ENCODE assay signal across 17 cellular contexts in the genomic region with DNA sequence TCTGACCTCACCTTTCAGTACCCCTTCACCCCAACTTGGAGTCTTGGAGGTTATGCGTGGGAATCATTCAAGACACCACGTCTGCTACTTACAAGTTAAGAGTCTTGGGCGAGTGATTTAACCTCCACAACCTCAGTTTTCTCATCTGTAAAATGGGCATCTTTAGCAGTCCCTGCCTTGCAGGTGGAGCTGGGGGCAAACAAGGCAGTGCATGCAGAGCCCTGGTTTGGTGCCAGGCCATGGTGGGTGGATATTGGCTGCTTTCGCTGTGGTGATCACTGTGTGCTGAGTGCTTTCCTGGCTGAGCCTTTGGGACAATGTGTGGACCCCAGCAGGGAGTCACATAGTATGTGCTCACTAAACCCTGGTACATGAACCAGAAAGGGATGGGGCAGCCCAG. TPM values are rescaled to one million over a fixed set of nuclear protein-coding genes. Genes with fewer than 3 reads are reported as not detected.
DNase-seq lines count a peak whose midpoint lies in the region; ATAC-seq and TF ChIP-seq lines count a peak whose summit lies in the region.
"Had no signal": no experiment of that assay in that cellular context is flagged by ENCODE, and none has a peak within 500 bp of the region (broad histone marks: within the 10 kb centered on the region; RNA-seq: fewer than 3 reads in every experiment).

No MANE protein-coding gene starts in this region.

- H3K9ac ChIP-seq in H9 (ENCODE audit: extremely low read depth, insufficient read length, low read length), result no peak overlapping the region
- H3K9ac ChIP-seq in OCI-LY1 (ENCODE audit: low read length), result peak overlapping the region; percentile 44; the same call in 1 of the 2 replicates
- H3K9ac ChIP-seq in endodermal cell (ENCODE audit: extremely low read depth, low read length, poor library complexity, severe bottlenecking), result no peak overlapping the region
- H3K9ac ChIP-seq: parathyroid adenoma had no signal

- H3K9me3 ChIP-seq in H9 (ENCODE audit: control insufficient read depth, low read depth, low read length), result no peaks in the 10 kb centered on the region
- H3K9me3 ChIP-seq in OCI-LY1 (ENCODE audit: low read length), result no peaks in the 10 kb centered on the region
- no peaks in the 10 kb centered on the region for H3K9me3 ChIP-seq in endodermal cell (ENCODE audit: control insufficient read depth, low read length)
- H3K9me3 ChIP-seq: esophagus muscularis mucosa, lower lobe of right lung, suprapubic skin had no signal

- no peak overlapping the region for H2AK5ac ChIP-seq in H9 (ENCODE audit: insufficient read length, low read length)

- no peaks in the 10 kb centered on the region; a peak in 1 of 7 replicates for H3K36me3 Mint-ChIP-seq in H9 (ENCODE audit: insufficient read depth in 1 of 3, low read depth in 3 of 3)
- H3K36me3 Mint-ChIP-seq in endodermal cell (ENCODE audit: low read depth), result no peaks in the 10 kb centered on the region
- H3K36me3 Mint-ChIP-seq in progenitor cell of endocrine pancreas (ENCODE audit: insufficient read depth), result no peaks in the 10 kb centered on the region
- H3K36me3 Mint-ChIP-seq in activated naive CD8-positive, alpha-beta T cell treated with anti-CD3 and anti-CD28 coated beads for 36 hours, result no peaks in the 10 kb centered on the region
- H3K36me3 Mint-ChIP-seq: brain had no signal

- no peak overlapping the region for H3K56ac ChIP-seq in H9 (ENCODE audit: insufficient read length, low read depth, low read length)

- peak overlapping the region; percentile 37 for H3K4me2 ChIP-seq in H9 (ENCODE audit: insufficient read depth, insufficient read length, low read length)
- no peak overlapping the region; the same call in 1 of the 2 replicates for H3K4me2 ChIP-seq in OCI-LY1 (ENCODE audit: low read length)

- H3K23me2 ChIP-seq in H9 (ENCODE audit: insufficient read length, low read depth, low read length, poor library complexity, severe bottlenecking), result peaks cover 4% of the 10 kb centered on the region

- H2BK5ac ChIP-seq in H9 (ENCODE audit: insufficient read length, low read length), result no peak overlapping the region

- H3K4me3 ChIP-seq in OCI-LY1 (ENCODE audit: low read depth, low read length, poor library complexity, severe bottlenecking) (no peak overlapping the region), endodermal cell (ENCODE audit: low read length) (peak overlapping the region; percentile 71)
- H3K4me3 ChIP-seq: esophagus muscularis mucosa, lower lobe of right lung, suprapubic skin had no signal

- H3K4me1 Mint-ChIP-seq in H9 (peaks cover 38 to 48% of the 10 kb centered on the region in 2 experiments), endodermal cell (peaks cover 7% of the 10 kb centered on the region), progenitor cell of endocrine pancreas (ENCODE audit: low read depth) (peaks cover 6% of the 10 kb centered on the region)
- H3K4me1 Mint-ChIP-seq in activated naive CD8-positive, alpha-beta T cell treated with anti-CD3 and anti-CD28 coated beads for 36 hours, result peaks cover 11% of the 10 kb centered on the region

- H2BK15ac ChIP-seq in H9 (ENCODE audit: low read depth, low read length), result no peak overlapping the region

- H2AFZ ChIP-seq in H9 (ENCODE audit: low read length) (no peak overlapping the region), OCI-LY1 (ENCODE audit: low read length) (no peak overlapping the region)

- no peak overlapping the region for H4K5ac ChIP-seq in H9 (ENCODE audit: insufficient read length, low read depth, low read length)

- no CpG with 5 or more reads among the region's 4 CpGs for WGBS in H9 (ENCODE audit: extremely low coverage, insufficient read length, low lambda C conversion rate)
- 95 to 97% methylated on average over 3 to 4 of the region's 4 CpGs for WGBS in endodermal cell (ENCODE audit: insufficient coverage in 1 of 2, insufficient read length in 1 of 2), 2 experiments

- H3K36me3 ChIP-seq in OCI-LY1 (ENCODE audit: insufficient read depth, low read length) (no peaks in the 10 kb centered on the region), endodermal cell (ENCODE audit: control insufficient read depth, insufficient read depth, low read length) (no peaks in the 10 kb centered on the region)
- H3K36me3 ChIP-seq: esophagus muscularis mucosa, lower lobe of right lung, suprapubic skin had no signal

- H3K79me2 ChIP-seq in H9 (ENCODE audit: insufficient read depth, low read length) (no peaks in the 10 kb centered on the region), OCI-LY1 (ENCODE audit: insufficient read depth, low read length) (no peaks in the 10 kb centered on the region)
- H3K79me2 ChIP-seq: parathyroid adenoma had no signal

- DNase-seq in H9, result no peak
- DNase-seq in endodermal cell, result no peak
- DNase-seq in progenitor cell of endocrine pancreas (ENCODE audit: low spot score, unreplicated experiment), result no peak
- no peak for DNase-seq in UCSD-AML1 (lab: John Stamatoyannopoulos, UW; ENCODE audit: unreplicated experiment)
- DNase-seq in activated naive CD8-positive, alpha-beta T cell treated with anti-CD3 and anti-CD28 coated beads for 36 hours, result no peak
- DNase-seq: NCI-H446 treated with DMSO at 0.1 percent for 48 hours had no signal

- no peaks in the 10 kb centered on the region for H3F3A ChIP-seq in OCI-LY1 (ENCODE audit: insufficient read depth, low read length)

- H3K4me1 ChIP-seq in H9 (ENCODE audit: insufficient read depth, low read length) (peaks cover 3% of the 10 kb centered on the region; the same call in 1 of the 2 replicates), OCI-LY1 (ENCODE audit: insufficient read depth, low read length, severe bottlenecking) (peaks cover 48% of the 10 kb centered on the region), endodermal cell (ENCODE audit: control insufficient read depth, insufficient read depth, low read length) (peaks cover 5% of the 10 kb centered on the region)
- H3K4me1 ChIP-seq: lower lobe of right lung, parathyroid adenoma had no signal

- no peak overlapping the region for H3K14ac ChIP-seq in H9 (ENCODE audit: insufficient read depth, low read length)

- H3T11ph ChIP-seq in H9 (ENCODE audit: low read length), result no peak overlapping the region

- H2BK12ac ChIP-seq in H9 (ENCODE audit: insufficient read length, low read depth, low read length), result no peak overlapping the region

- no peak overlapping the region for H3K23ac ChIP-seq in H9 (ENCODE audit: insufficient read length, low read depth, low read length)

- H3K9me2 ChIP-seq in OCI-LY1 (ENCODE audit: low read depth, low read length), result no peaks in the 10 kb centered on the region

- no peak overlapping the region for H3K27ac ChIP-seq in H9 (ENCODE audit: insufficient read length, low read depth, low read length)
- H3K27ac ChIP-seq in OCI-LY1 (ENCODE audit: low read depth, low read length, poor library complexity, severe bottlenecking), result no peak overlapping the region
- H3K27ac ChIP-seq in endodermal cell (ENCODE audit: low read depth, low read length), result no peak overlapping the region
- H3K27ac ChIP-seq: esophagus muscularis mucosa, lower lobe of right lung, parathyroid adenoma, suprapubic skin, VCaP had no signal

- H3K27ac Mint-ChIP-seq in H9 (peak overlapping the region in 2 of 3 experiments; percentile 70 to 94; a peak in 3 of 7 replicates), endodermal cell (peak overlapping the region; percentile 82), progenitor cell of endocrine pancreas (peak overlapping the region; percentile 88)
- H3K27ac Mint-ChIP-seq in activated naive CD8-positive, alpha-beta T cell treated with anti-CD3 and anti-CD28 coated beads for 36 hours, result no peak overlapping the region
- H3K27ac Mint-ChIP-seq: activated CD4-positive, alpha-beta memory T cell treated with anti-CD3 and anti-CD28 coated beads, Interleukin-2, amount 10 ng/mL, durations not matched to agents 7 days and 5 days had no signal

- H3K9me3 Mint-ChIP-seq in H9 (no peaks in the 10 kb centered on the region), endodermal cell (no peaks in the 10 kb centered on the region), progenitor cell of endocrine pancreas (ENCODE audit: low read depth) (no peaks in the 10 kb centered on the region)
- H3K9me3 Mint-ChIP-seq in activated naive CD8-positive, alpha-beta T cell treated with anti-CD3 and anti-CD28 coated beads for 36 hours, result no peaks in the 10 kb centered on the region
- H3K9me3 Mint-ChIP-seq: activated CD4-positive, alpha-beta memory T cell treated with anti-CD3 and anti-CD28 coated beads, Interleukin-2, amount 10 ng/mL, durations not matched to agents 7 days and 5 days; activated T-cell treated with anti-CD3 and anti-CD28 coated beads, Interleukin-2, amount 50 U/mL, for 4 hours; brain had no signal

- no peak overlapping the region for H3K4ac ChIP-seq in H9 (ENCODE audit: low read depth, low read length)

- H2BK120ac ChIP-seq in H9 (ENCODE audit: low read depth, low read length, poor library complexity, severe bottlenecking), result no peak overlapping the region

- H3K4me3 Mint-ChIP-seq in H9, result peak overlapping the region; percentile 68 to 75; a peak in 4 of 5 replicates
- H3K4me3 Mint-ChIP-seq in endodermal cell, result peak overlapping the region; percentile 59
- H3K4me3 Mint-ChIP-seq in progenitor cell of endocrine pancreas (ENCODE audit: low read depth), result peak overlapping the region; percentile 74
- no peak overlapping the region for H3K4me3 Mint-ChIP-seq in activated naive CD8-positive, alpha-beta T cell treated with anti-CD3 and anti-CD28 coated beads for 36 hours
- H3K4me3 Mint-ChIP-seq: activated CD4-positive, alpha-beta memory T cell treated with anti-CD3 and anti-CD28 coated beads, Interleukin-2, amount 10 ng/mL, durations not matched to agents 7 days and 5 days; activated T-cell treated with anti-CD3 and anti-CD28 coated beads, Interleukin-2, amount 50 U/mL, for 4 hours had no signal

- H3K27me3 Mint-ChIP-seq in H9 (ENCODE audit: low read depth), result peaks cover 1% of the 10 kb centered on the region; the same call in 1 of the 2 replicates
- H3K27me3 Mint-ChIP-seq in endodermal cell (ENCODE audit: insufficient read depth), result no peaks in the 10 kb centered on the region
- H3K27me3 Mint-ChIP-seq in progenitor cell of endocrine pancreas, result no peaks in the 10 kb centered on the region
- H3K27me3 Mint-ChIP-seq in activated naive CD8-positive, alpha-beta T cell treated with anti-CD3 and anti-CD28 coated beads for 36 hours, result peaks cover 6% of the 10 kb centered on the region
- H3K27me3 Mint-ChIP-seq: activated CD4-positive, alpha-beta memory T cell treated with anti-CD3 and anti-CD28 coated beads, Interleukin-2, amount 10 ng/mL, durations not matched to agents 7 days and 5 days; brain had no signal

- H3K18ac ChIP-seq in H9 (ENCODE audit: insufficient read length, low read depth, low read length), result no peak overlapping the region

- no peak for ATAC-seq in HG03045 (IDR thresholded peaks at IDR 0.05; ENCODE audit: unreplicated experiment)
- ATAC-seq in GM21381 (IDR thresholded peaks at IDR 0.05; ENCODE audit: unreplicated experiment), result no peak

- H3K27me3 ChIP-seq in H9 (ENCODE audit: insufficient read depth, low read length) (no peaks in the 10 kb centered on the region), OCI-LY1 (ENCODE audit: insufficient read depth, low read length) (peaks cover 4% of the 10 kb centered on the region; the same call in 1 of the 2 replicates), endodermal cell (ENCODE audit: control insufficient read depth, insufficient read depth, low read length, poor library complexity, severe bottlenecking) (no peaks in the 10 kb centered on the region)
- H3K27me3 ChIP-seq: esophagus muscularis mucosa, suprapubic skin had no signal

- H2BK20ac ChIP-seq in H9 (ENCODE audit: low read depth, low read length, poor library complexity, severe bottlenecking), result no peak overlapping the region

- no peak overlapping the region for H4K8ac ChIP-seq in H9 (replicated peaks; ENCODE audit: insufficient read length, low read depth, low read length)

- no peak overlapping the region for H4K91ac ChIP-seq in H9 (ENCODE audit: insufficient read length, low read depth, low read length)

- no peaks in the 10 kb centered on the region for H3K79me1 ChIP-seq in H9 (ENCODE audit: insufficient read depth, low read depth, low read length, poor library complexity, severe bottlenecking)

- no peaks in the 10 kb centered on the region for H4K20me1 ChIP-seq in H9 (ENCODE audit: control insufficient read depth, insufficient read depth, insufficient read length)
- no peaks in the 10 kb centered on the region for H4K20me1 ChIP-seq in OCI-LY1 (ENCODE audit: insufficient read depth, low read length)

- TF ChIP-seq CTCF in H9 (conservative IDR thresholded peaks at IDR 0.05) (no peak), OCI-LY1 (IDR thresholded peaks at IDR 0.05; ENCODE audit: low read length) (no peak), endodermal cell (conservative IDR thresholded peaks at IDR 0.05) (no peak), progenitor cell of endocrine pancreas (IDR thresholded peaks at IDR 0.05; ENCODE audit: unreplicated experiment) (no peak)

RNA-seq across cellular contexts. Expression of a gene that starts 20.4 kb away (rescaled TPM):
- total RNA-seq in H9 (2021) (1,963 and 2,010 TPM in 2 replicates), endodermal cell (1,000 to 10,000 TPM; 1,233 to 1,450 TPM), progenitor cell of endocrine pancreas (1,066 and 1,116 TPM in 2 replicates)
- polyA plus RNA-seq in endodermal cell (2013, experiment 1 of 2), result 1,679 TPM
- 1,712 TPM for polyA plus RNA-seq in endodermal cell (2013, experiment 2 of 2)
- total RNA-seq in activated naive CD8-positive, alpha-beta T cell treated with anti-CD3 and anti-CD28 coated beads for 36 hours, result 1,000 to 10,000 TPM; 2,595 to 2,627 TPM
